8 cellular contexts compared by ENCODE assay signal in the genomic region with DNA sequence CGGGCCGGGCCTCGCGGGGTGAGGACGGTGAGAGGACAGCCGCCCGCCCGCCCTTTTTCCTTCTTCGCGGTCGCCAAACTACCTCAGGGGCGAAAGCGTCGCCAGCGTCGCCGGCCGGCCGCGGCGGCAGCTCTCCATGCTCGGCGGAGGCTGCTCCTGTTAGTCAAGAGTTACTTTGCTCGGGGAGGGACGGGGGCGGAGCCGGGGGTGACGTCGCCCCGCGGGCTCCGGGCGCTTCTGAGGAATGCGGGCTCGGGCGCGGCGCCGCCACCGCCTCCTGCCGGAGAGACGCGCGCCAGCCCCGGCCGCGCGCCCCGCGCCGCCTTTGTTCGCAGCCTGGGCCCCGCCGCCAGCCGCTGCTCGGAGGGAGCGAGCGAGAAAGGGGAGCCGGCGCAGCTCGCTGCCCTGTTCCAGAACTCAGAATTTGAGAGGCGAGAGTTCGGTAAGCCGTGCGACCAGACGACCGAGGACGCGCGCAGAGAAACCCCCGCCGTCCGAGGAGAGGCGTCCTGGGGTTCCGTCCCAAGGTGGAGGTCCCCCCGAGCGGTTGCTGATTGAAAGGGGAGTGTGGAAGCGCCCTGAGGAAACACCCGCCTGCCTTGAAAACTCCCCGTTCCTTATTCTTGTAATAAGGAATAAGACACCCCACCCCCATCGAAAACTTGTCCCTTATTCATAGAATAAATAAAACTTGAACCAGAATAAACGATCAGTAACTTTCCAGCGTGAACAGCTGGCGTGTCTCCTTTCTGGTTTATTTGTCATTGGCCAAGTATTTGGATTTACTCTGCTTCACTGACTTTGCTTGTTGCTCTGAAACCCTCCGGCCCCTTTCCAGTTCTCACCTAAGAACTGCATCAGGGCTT. TPM values are rescaled to one million over a fixed set of nuclear protein-coding genes. Genes with fewer than 3 reads are reported as not detected.
DNase-seq lines count a peak whose midpoint lies in the region; ATAC-seq and TF ChIP-seq lines count a peak whose summit lies in the region.

A gene (minus strand): TSS at position 164 of the 866 bp plus-strand sequence. CDS start 241 bp downstream, outside the sequence.

- peak in 1 of 2 donors; percentile 50 for TF ChIP-seq POLR2A in lower leg skin (IDR thresholded peaks at IDR 0.05)

- H3K36me3 Mint-ChIP-seq in activated CD8-positive, alpha-beta T cell treated with anti-CD3 and anti-CD28 coated beads for 36 hours (ENCODE audit: low read depth) = no peaks in the 10 kb centered on the region

- peak within 1 kb of the TSS; percentile 79 for H3K27ac Mint-ChIP-seq in activated CD8-positive, alpha-beta T cell treated with anti-CD3 and anti-CD28 coated beads for 36 hours

- TF ChIP-seq CTCF in activated CD8-positive, alpha-beta T cell treated with anti-CD3 and anti-CD28 coated beads for 36 hours (IDR thresholded peaks at IDR 0.05) = peak; percentile 58
- no peak for TF ChIP-seq CTCF in lower leg skin (IDR thresholded peaks at IDR 0.05)

- CTCF ChIA-PET in activated CD8-positive, alpha-beta T cell treated with anti-CD3 and anti-CD28 coated beads for 36 hours (lab: Charles Lee) = interaction anchor here (0.7 to 2.0 kb wide), 12 partner anchors 9 to 666 kb away, joined by 3 to 8 read pairs (median 4); no protein-coding TSS in a partner anchor

- no peaks in the 10 kb centered on the region for H3K9me3 Mint-ChIP-seq in activated CD8-positive, alpha-beta T cell treated with anti-CD3 and anti-CD28 coated beads for 36 hours

- WGBS in lower leg skin, 2 donors = 0 to 1% methylated on average over 46 to 79 of the region's 85 CpGs

- intact Hi-C loops in activated CD8-positive, alpha-beta T cell treated with anti-CD3 and anti-CD28 coated beads for 36 hours (cut with micrococcal nuclease) = loop anchor here (5.0 kb wide), 1 partner anchor 137 kb away; no protein-coding TSS in a partner anchor
- intact Hi-C loops in lower leg skin (cut with DNase I; ENCODE audit: low total_unique reads) = no loop called here

- peak within 1 kb of the TSS; percentile 89 for H3K4me3 Mint-ChIP-seq in activated CD8-positive, alpha-beta T cell treated with anti-CD3 and anti-CD28 coated beads for 36 hours

- H3K4me1 Mint-ChIP-seq in activated CD8-positive, alpha-beta T cell treated with anti-CD3 and anti-CD28 coated beads for 36 hours (ENCODE audit: low read depth) = peaks cover 19% of the 10 kb centered on the region

- DNase-seq in A172 (ENCODE audit: low spot score) (peak; percentile 77), NCI-H2196 (lab: John Stamatoyannopoulos, UW; ENCODE audit: unreplicated experiment) (peak; percentile 64), ecto neural progenitor cell (ENCODE audit: low spot score) (peak; percentile 97), lower leg skin (ENCODE audit: low spot score in 2 of 2) (peak; percentile 87 to 98)
- DNase-seq in activated CD8-positive, alpha-beta T cell treated with anti-CD3 and anti-CD28 coated beads for 36 hours = peak; percentile 91
- peak; percentile 87 to 89 for DNase-seq in stimulated activated CD4-positive, alpha-beta T cell treated with anti-CD3 and anti-CD28 coated beads, Interleukin-4, amount 100 ng/mL, for 4 hours

- peak within 1 kb of the TSS; percentile 93 for H3K4me3 ChIP-seq in lower leg skin (ENCODE audit: low read depth, poor library complexity, severe bottlenecking)

- H3K27me3 Mint-ChIP-seq in activated CD8-positive, alpha-beta T cell treated with anti-CD3 and anti-CD28 coated beads for 36 hours = peaks cover 31% of the 10 kb centered on the region

- ATAC-seq in GM18511 (IDR thresholded peaks at IDR 0.05; ENCODE audit: unreplicated experiment) (peak; percentile 83), HG02981 (IDR thresholded peaks at IDR 0.05; ENCODE audit: unreplicated experiment) (peak; percentile 87)
- ATAC-seq in activated CD8-positive, alpha-beta T cell treated with anti-CD3 and anti-CD28 coated beads for 36 hours = peak; percentile 91

- POLR2A ChIA-PET in activated CD8-positive, alpha-beta T cell treated with anti-CD3 and anti-CD28 coated beads for 36 hours (lab: Charles Lee) = no interaction called here

RNA-seq across cellular contexts. Expression of the gene that starts here (rescaled TPM):
- total RNA-seq in A172 (2014; rRNA removed; shearing (Covaris generic)) = 41.8 and 44.1 TPM in 2 replicates
- 1 to 10 TPM; 7.7 to 8.9 TPM for total RNA-seq in activated CD8-positive, alpha-beta T cell treated with anti-CD3 and anti-CD28 coated beads for 36 hours
- total RNA-seq in lower leg skin = 10 to 100 TPM; 26.7 to 47.5 (median 41.4) TPM

Comparison
In these comparisons a context has a peak if more than half of its experiments do, and no peak if none do; other contexts are left out.
1. Peak in every context shown above with its lines: DNase-seq, ATAC-seq and H3K4me3 ChIP-seq.